19 cellular contexts compared by ENCODE assay signal in genomic region chr2:235446082-235446481, GRCh38. TPM values are rescaled to one million over a fixed set of nuclear protein-coding genes. Genes with fewer than 3 reads are reported as not detected.
DNase-seq lines count a peak whose midpoint lies in the region; ATAC-seq and TF ChIP-seq lines count a peak whose summit lies in the region.
"Had no signal": no experiment of that assay in that cellular context is flagged by ENCODE, and none has a peak within 500 bp of the region (broad histone marks: within the 10 kb centered on the region; RNA-seq: fewer than 3 reads in every experiment).

No MANE protein-coding gene starts in this region.

- peaks cover 5% of the 10 kb centered on the region for H3K36me3 Mint-ChIP-seq in glutamatergic neuron (ENCODE audit: unreplicated experiment)
- no peaks in the 10 kb centered on the region for H3K36me3 Mint-ChIP-seq in neural progenitor cell
- H3K36me3 Mint-ChIP-seq: CD14-positive monocyte; CD4-positive, alpha-beta memory T cell had no signal

- H3K4me2 ChIP-seq in BLaER1 (peak overlapping the region; percentile 77), neural progenitor cell (no peak overlapping the region)
- peak overlapping the region in 8 of 11 experiments; percentile 65 to 88 (median 78); a peak in 14 of 22 replicates for H3K4me2 ChIP-seq in BLaER1 treated with 17β-estradiol and CSF1 and Interleukin-3, amounts not matched to agents 10 nM and 100 nM
- H3K4me2 ChIP-seq: GM23338 had no signal

- no peak for ATAC-seq in GM18505 (IDR thresholded peaks at IDR 0.05; ENCODE audit: unreplicated experiment)
- ATAC-seq: GM23338, HCT116 had no signal

- no peaks in the 10 kb centered on the region for H3K9me3 Mint-ChIP-seq in glutamatergic neuron (ENCODE audit: unreplicated experiment)
- H3K9me3 Mint-ChIP-seq in neural progenitor cell = peaks cover 4% of the 10 kb centered on the region

- H3K4me1 Mint-ChIP-seq in glutamatergic neuron (ENCODE audit: low read depth, unreplicated experiment) (peaks cover 6% of the 10 kb centered on the region), neural progenitor cell (no peaks in the 10 kb centered on the region)
- H3K4me1 Mint-ChIP-seq: CD14-positive monocyte, GM23338 had no signal

- H2AFZ ChIP-seq in neural progenitor cell (replicated peaks) = no peak overlapping the region

- H4K20me1 ChIP-seq in BLaER1 (no peaks in the 10 kb centered on the region), neural progenitor cell (ENCODE audit: low read depth) (no peaks in the 10 kb centered on the region)
- no peaks in the 10 kb centered on the region for H4K20me1 ChIP-seq in BLaER1 treated with 17β-estradiol and CSF1 and Interleukin-3, amounts not matched to agents 10 nM and 100 nM

- TF ChIP-seq CTCF in glutamatergic neuron (IDR thresholded peaks at IDR 0.05; ENCODE audit: partially characterized antibody, unreplicated experiment) = no peak
- TF ChIP-seq CTCF in neural progenitor cell (IDR thresholded peaks at IDR 0.05) = no peak

- peaks cover 29% of the 10 kb centered on the region for H3K4me1 ChIP-seq in BLaER1
- H3K4me1 ChIP-seq in BLaER1 treated with 17β-estradiol and CSF1 and Interleukin-3, amounts not matched to agents 10 nM and 100 nM = peaks cover 10 to 28% (median 19%) of the 10 kb centered on the region in 10 experiments; a peak in 19 of 20 replicates
- H3K4me1 ChIP-seq in neural progenitor cell = peaks cover 11% of the 10 kb centered on the region
- H3K4me1 ChIP-seq: BE2C had no signal

- H3K4me3 Mint-ChIP-seq in glutamatergic neuron (ENCODE audit: unreplicated experiment) (no peak overlapping the region), neural progenitor cell (no peak overlapping the region)
- H3K4me3 Mint-ChIP-seq: CD14-positive monocyte; CD4-positive, alpha-beta memory T cell; GM23338; HFFc6 had no signal

- H3K36me3 ChIP-seq in BLaER1 = no peaks in the 10 kb centered on the region
- H3K36me3 ChIP-seq in BLaER1 treated with 17β-estradiol and CSF1 and Interleukin-3, amounts not matched to agents 10 nM and 100 nM = peaks cover 0 to 6% (median 0%) of the 10 kb centered on the region in 11 experiments; a peak in 1 of 22 replicates
- no peaks in the 10 kb centered on the region for H3K36me3 ChIP-seq in neural progenitor cell
- H3K36me3 ChIP-seq: BE2C had no signal

- H3K27ac ChIP-seq in BLaER1 (0 out of 2 replicates have a peak overlapping the region, but pooled peaks have one; percentile 72), neural progenitor cell (no peak overlapping the region)
- no peak overlapping the region for H3K27ac ChIP-seq in BLaER1 treated with 17β-estradiol and CSF1 and Interleukin-3, amounts not matched to agents 10 nM and 100 nM

- H3K27ac Mint-ChIP-seq in glutamatergic neuron (ENCODE audit: unreplicated experiment) (peak overlapping the region; percentile 66), neural progenitor cell (no peak overlapping the region)
- H3K27ac Mint-ChIP-seq: CD14-positive monocyte; CD4-positive, alpha-beta memory T cell; GM23338; HFFc6 had no signal

- H3K9me3 ChIP-seq in BLaER1 = peaks cover 12% of the 10 kb centered on the region
- H3K9me3 ChIP-seq in BLaER1 treated with 17β-estradiol and CSF1 and Interleukin-3, amounts not matched to agents 10 nM and 100 nM (replicated peaks in 1 of 11) = peaks cover 12 to 23% (median 15%) of the 10 kb centered on the region in 11 experiments
- no peaks in the 10 kb centered on the region for H3K9me3 ChIP-seq in neural progenitor cell (ENCODE audit: low read depth)
- H3K9me3 ChIP-seq: BE2C had no signal

- no peak for TF ChIP-seq POLR2A in GM18505 (IDR thresholded peaks at IDR 0.05; ENCODE audit: borderline replicate concordance, extremely low read depth, insufficient read depth, insufficient read length)

- peak; percentile 81 for DNase-seq in NCI-H524 treated with DMSO at 0.1 percent for 48 hours (lab: John Stamatoyannopoulos, UW)
- DNase-seq in glutamatergic neuron = no peak
- no peak for DNase-seq in neural progenitor cell (ENCODE audit: low spot score)
- no peak for DNase-seq in NCI-H146 treated with DMSO at 0.1 percent for 48 hours (lab: John Stamatoyannopoulos, UW; ENCODE audit: unreplicated experiment)
- DNase-seq: ACHN; BE2C; CD4-positive, alpha-beta memory T cell; DMS153; DMS79; GDM1; H7; HFFc6; KG1 had no signal

- H3K4me3 ChIP-seq in BLaER1 = no peak overlapping the region
- no peak overlapping the region for H3K4me3 ChIP-seq in BLaER1 treated with 17β-estradiol and CSF1 and Interleukin-3, amounts not matched to agents 10 nM and 100 nM
- H3K4me3 ChIP-seq in neural progenitor cell = no peak overlapping the region
- H3K4me3 ChIP-seq: GM23338 had no signal

- H3K27me3 Mint-ChIP-seq in glutamatergic neuron (ENCODE audit: unreplicated experiment) (peaks cover 3% of the 10 kb centered on the region), neural progenitor cell (ENCODE audit: insufficient read depth, low read depth) (no peaks in the 10 kb centered on the region)

- no peaks in the 10 kb centered on the region for H3K79me2 ChIP-seq in neural progenitor cell (ENCODE audit: low read depth)

- H3K27me3 ChIP-seq in BLaER1 (no peaks in the 10 kb centered on the region), neural progenitor cell (no peaks in the 10 kb centered on the region)
- no peaks in the 10 kb centered on the region for H3K27me3 ChIP-seq in BLaER1 treated with 17β-estradiol and CSF1 and Interleukin-3, amounts not matched to agents 10 nM and 100 nM
- H3K27me3 ChIP-seq: BE2C had no signal

- no peak overlapping the region for H3K9ac ChIP-seq in BLaER1
- H3K9ac ChIP-seq in BLaER1 treated with 17β-estradiol and CSF1 and Interleukin-3, amounts not matched to agents 10 nM and 100 nM = no peak overlapping the region
- H3K9ac ChIP-seq in neural progenitor cell = no peak overlapping the region

- H3F3A ChIP-seq in neural progenitor cell (ENCODE audit: low read depth) = no peaks in the 10 kb centered on the region

RNA-seq across cellular contexts. Expression of gene AGAP1, which starts 47.8 kb away (rescaled TPM):
- total RNA-seq in glutamatergic neuron (ENCODE audit: unreplicated experiment) = 153 TPM
- total RNA-seq in neural progenitor cell (ENCODE audit: low replicate concordance) = 20.4 and 26.9 TPM in 2 replicates
